20 cellular contexts compared by ENCODE assay signal in genomic region chr2:241200822-241201395, GRCh38. TPM values are rescaled to one million over a fixed set of nuclear protein-coding genes. Genes with fewer than 3 reads are reported as not detected.
A peak's percentile ranks its signal among the peaks of the same experiment; 100 is the strongest.
DNase-seq lines count a peak whose midpoint lies in the region; ATAC-seq and TF ChIP-seq lines count a peak whose summit lies in the region.
"Had no signal": no experiment of that assay in that cellular context is flagged by ENCODE, and none has a peak within 500 bp of the region (broad histone marks: within the 10 kb centered on the region; RNA-seq: fewer than 3 reads in every experiment).

No MANE protein-coding gene starts in this region.

- no peaks in the 10 kb centered on the region for H3K4me1 Mint-ChIP-seq in activated T-cell treated with anti-CD3 and anti-CD28 coated beads, Interleukin-2, amount 50 U/mL, for 24 hours (ENCODE audit: low read depth)
- H3K4me1 Mint-ChIP-seq in stimulated activated naive CD8-positive, alpha-beta T cell treated with anti-CD3 and anti-CD28 coated beads, Interleukin-15, amount 100 ng/mL, for 72 hours: peaks cover 5% of the 10 kb centered on the region
- H3K4me1 Mint-ChIP-seq: B cell; CD4-positive, alpha-beta memory T cell; T-cell had no signal

- ATAC-seq in RWPE2 (ENCODE audit: low read depth): no peak
- ATAC-seq in stimulated activated naive CD8-positive, alpha-beta T cell treated with anti-CD3 and anti-CD28 coated beads, Interleukin-15, amount 100 ng/mL, for 72 hours: no peak
- ATAC-seq: T-cell had no signal

- H3K27me3 ChIP-seq in HL-60 (ENCODE audit: insufficient read depth, poor library complexity, severe bottlenecking) (no peaks in the 10 kb centered on the region), RWPE2 (ENCODE audit: insufficient read depth, poor library complexity, severe bottlenecking) (no peaks in the 10 kb centered on the region), neuronal stem cell (ENCODE audit: control insufficient read depth in 3 of 3, insufficient read depth in 3 of 3, low read depth in 1 of 3, low read length in 3 of 3) (peaks cover 0 to 27% (median 0%) of the 10 kb centered on the region in 3 experiments)

- H2AFZ ChIP-seq in neuronal stem cell (ENCODE audit: low read length): no peak overlapping the region

- no peak overlapping the region for H3K4me2 ChIP-seq in neuronal stem cell (ENCODE audit: insufficient read depth, low read length, poor library complexity, severe bottlenecking)

- no peak overlapping the region for H3K27ac Mint-ChIP-seq in activated T-cell treated with anti-CD3 and anti-CD28 coated beads, Interleukin-2, amount 50 U/mL, for 24 hours
- no peak overlapping the region for H3K27ac Mint-ChIP-seq in stimulated activated naive CD8-positive, alpha-beta T cell treated with anti-CD3 and anti-CD28 coated beads, Interleukin-15, amount 100 ng/mL, for 72 hours
- H3K27ac Mint-ChIP-seq: B cell; CD4-positive, alpha-beta memory T cell; HFFc6; T-cell had no signal

- H2BK5ac ChIP-seq in neuronal stem cell (ENCODE audit: low read length): peak overlapping the region; percentile 60

- no peaks in the 10 kb centered on the region for H3K27me3 Mint-ChIP-seq in activated T-cell treated with anti-CD3 and anti-CD28 coated beads, Interleukin-2, amount 50 U/mL, for 24 hours
- H3K27me3 Mint-ChIP-seq in stimulated activated naive CD8-positive, alpha-beta T cell treated with anti-CD3 and anti-CD28 coated beads, Interleukin-15, amount 100 ng/mL, for 72 hours: no peaks in the 10 kb centered on the region
- H3K27me3 Mint-ChIP-seq: B cell; CD4-positive, alpha-beta memory T cell; T-cell had no signal

- H3K4me3 ChIP-seq in HL-60 (replicated peaks; ENCODE audit: insufficient read depth, low read length) (peak overlapping the region; percentile 59), RWPE2 (ENCODE audit: severe bottlenecking) (no peak overlapping the region), neuronal stem cell (ENCODE audit: low read length in 2 of 2) (no peak overlapping the region)

- DNase-seq in GDM1 (lab: John Stamatoyannopoulos, UW): peak; percentile 84
- DNase-seq in HL-60 (ENCODE audit: low read depth in 1 of 2, low spot score in 1 of 2): peak; percentile 83 to 89
- DNase-seq in RWPE2 (ENCODE audit: low spot score): peak; percentile 51
- no peak for DNase-seq in neuronal stem cell (ENCODE audit: low spot score)
- DNase-seq in activated T-cell treated with anti-CD3 and anti-CD28 coated beads, Interleukin-2, amount 50 U/mL, for 24 hours: no peak
- DNase-seq in stimulated activated naive CD8-positive, alpha-beta T cell treated with anti-CD3 and anti-CD28 coated beads, Interleukin-15, amount 100 ng/mL, for 72 hours: no peak
- DNase-seq in EL: no peak
- DNase-seq: CD4-positive, alpha-beta memory T cell; HFFc6; IMR-90; Kasumi-1; MM.1S; NCI-H1436; NCI-H2029; NCI-H2171; NCI-H446 treated with DMSO at 0.1 percent for 48 hours; NK-92 treated with Interleukin-12 subunit alpha and Interleukin-12 subunit beta, amount 100 ng/mL, for 24 hours; RPMI8226; T-cell had no signal

- no peak overlapping the region for H2AK5ac ChIP-seq in neuronal stem cell (ENCODE audit: low read depth, low read length)

- H3K36me3 Mint-ChIP-seq in activated T-cell treated with anti-CD3 and anti-CD28 coated beads, Interleukin-2, amount 50 U/mL, for 24 hours (ENCODE audit: low read depth): no peaks in the 10 kb centered on the region
- H3K36me3 Mint-ChIP-seq: CD4-positive, alpha-beta memory T cell; T-cell had no signal

- no peak overlapping the region for H3K9ac ChIP-seq in neuronal stem cell (ENCODE audit: low read depth, low read length, poor library complexity)

- H3K9me3 ChIP-seq in RWPE2 (ENCODE audit: severe bottlenecking): no peaks in the 10 kb centered on the region
- no peaks in the 10 kb centered on the region for H3K9me3 ChIP-seq in neuronal stem cell (replicated peaks in 1 of 2; ENCODE audit: control insufficient read depth in 2 of 2, insufficient read depth in 1 of 2, low read depth in 1 of 2, low read length in 2 of 2)

- H2BK12ac ChIP-seq in neuronal stem cell (ENCODE audit: low read length): no peak overlapping the region

- no peaks in the 10 kb centered on the region for H3K9me3 Mint-ChIP-seq in activated T-cell treated with anti-CD3 and anti-CD28 coated beads, Interleukin-2, amount 50 U/mL, for 24 hours
- H3K9me3 Mint-ChIP-seq in stimulated activated naive CD8-positive, alpha-beta T cell treated with anti-CD3 and anti-CD28 coated beads, Interleukin-15, amount 100 ng/mL, for 72 hours: no peaks in the 10 kb centered on the region
- H3K9me3 Mint-ChIP-seq: CD4-positive, alpha-beta memory T cell; HFFc6; T-cell had no signal

- no CpG with 5 or more reads among the region's 21 CpGs for WGBS in neuronal stem cell (ENCODE audit: extremely low coverage in 2 of 2, insufficient read length in 2 of 2, insufficient replicate concordance in 1 of 2), 2 donors

- peak overlapping the region; percentile 75 for H3K14ac ChIP-seq in neuronal stem cell (ENCODE audit: low read length)

- H2BK120ac ChIP-seq in neuronal stem cell (ENCODE audit: low read depth, low read length): no peak overlapping the region

- H3K4me1 ChIP-seq in RWPE2 (ENCODE audit: insufficient read depth, poor library complexity, severe bottlenecking): no peaks in the 10 kb centered on the region
- peaks cover 0 to 2% of the 10 kb centered on the region in 2 donors for H3K4me1 ChIP-seq in neuronal stem cell (ENCODE audit: control insufficient read depth in 2 of 2, insufficient read depth in 1 of 2, low read depth in 1 of 2, low read length in 2 of 2)

- no peak overlapping the region for H4K8ac ChIP-seq in neuronal stem cell (ENCODE audit: low read depth, low read length)

- H3K36me3 ChIP-seq in RWPE2 (ENCODE audit: low read depth) (no peaks in the 10 kb centered on the region), neuronal stem cell (replicated peaks in 1 of 2; ENCODE audit: control insufficient read depth in 2 of 2, insufficient read depth in 2 of 2, low read length in 2 of 2) (no peaks in the 10 kb centered on the region)

- peaks cover 2% of the 10 kb centered on the region for H3K79me1 ChIP-seq in neuronal stem cell (ENCODE audit: low read depth, low read length)

- H3K4me3 Mint-ChIP-seq in activated T-cell treated with anti-CD3 and anti-CD28 coated beads, Interleukin-2, amount 50 U/mL, for 24 hours: no peak overlapping the region
- H3K4me3 Mint-ChIP-seq in stimulated activated naive CD8-positive, alpha-beta T cell treated with anti-CD3 and anti-CD28 coated beads, Interleukin-15, amount 100 ng/mL, for 72 hours: no peak overlapping the region
- H3K4me3 Mint-ChIP-seq: B cell; CD4-positive, alpha-beta memory T cell; HFFc6; T-cell had no signal

- H3K4ac ChIP-seq in neuronal stem cell (ENCODE audit: low read length): no peak overlapping the region

- H3K18ac ChIP-seq in neuronal stem cell (ENCODE audit: low read length): peak overlapping the region; percentile 38

- no peak overlapping the region for H3K23ac ChIP-seq in neuronal stem cell (ENCODE audit: low read depth, low read length, poor library complexity)

- TF ChIP-seq CTCF in HL-60 (IDR thresholded peaks at IDR 0.05; ENCODE audit: insufficient read depth, low read length) (no peak), RWPE2 (IDR thresholded peaks at IDR 0.05; ENCODE audit: poor library complexity, severe bottlenecking) (no peak)

- no peak overlapping the region for H4K91ac ChIP-seq in neuronal stem cell (ENCODE audit: low read depth, low read length, poor library complexity)

- H3K27ac ChIP-seq in HL-60 (replicated peaks) (peak overlapping the region; percentile 92), RWPE2 (ENCODE audit: poor library complexity, severe bottlenecking) (no peak overlapping the region), neuronal stem cell (replicated peaks; ENCODE audit: low read length) (no peak overlapping the region)

- no peak overlapping the region for H2BK15ac ChIP-seq in neuronal stem cell (ENCODE audit: low read length)

RNA-seq across cellular contexts. Expression of gene ANO7, which starts 12.4 kb away (rescaled TPM):
- 1.3 TPM for polyA plus RNA-seq in neuronal stem cell (2013, experiment 1 of 2)
- 1.4 TPM for polyA plus RNA-seq in neuronal stem cell (2013, experiment 2 of 2)

RNA-seq across cellular contexts. Expression of gene PPP1R7, which starts 50.6 kb away (rescaled TPM):
- 36.4 TPM for polyA plus RNA-seq in neuronal stem cell (2013, experiment 1 of 2)
- polyA plus RNA-seq in neuronal stem cell (2013, experiment 2 of 2): 38.0 TPM

RNA-seq across cellular contexts. Expression of gene PASK, which starts 51.6 kb away (rescaled TPM):
- 11.4 TPM for polyA plus RNA-seq in neuronal stem cell (2013, experiment 1 of 2)
- polyA plus RNA-seq in neuronal stem cell (2013, experiment 2 of 2): 10.5 TPM

Comparison
In these comparisons a context has a peak if more than half of its experiments do, and no peak if none do; other contexts are left out.
1. DNase-seq: peak in GDM1 (single experiment), HL-60 (2 of 2) and RWPE2 (single experiment); none in neuronal stem cell (single experiment), activated T-cell treated with anti-CD3 and anti-CD28 coated beads, Interleukin-2, amount 50 U/mL, for 24 hours (single experiment), stimulated activated naive CD8-positive, alpha-beta T cell treated with anti-CD3 and anti-CD28 coated beads, Interleukin-15, amount 100 ng/mL, for 72 hours (0 of 2) and EL (single experiment).